Comparison of ENCODE assay signal across 15 cellular contexts in the genomic region with DNA sequence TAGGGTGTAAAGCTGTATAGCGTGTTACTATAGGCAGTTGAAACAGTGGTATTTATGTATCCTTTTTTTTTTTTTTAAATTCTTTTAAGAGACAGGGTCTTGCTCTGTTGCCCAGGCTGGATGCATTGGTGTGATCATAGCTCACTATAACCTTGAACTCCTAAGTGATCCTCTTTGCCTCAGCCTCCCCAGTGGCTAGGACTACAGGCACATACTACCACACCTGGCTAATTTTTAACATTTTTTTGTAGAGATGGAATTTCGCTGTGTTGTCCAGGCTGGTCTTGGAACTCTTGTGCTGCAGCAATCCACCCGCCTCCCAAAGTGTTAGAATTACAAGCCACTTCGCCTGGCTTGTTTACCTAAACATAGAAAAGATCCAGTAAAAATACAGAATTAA. TPM values are rescaled to one million over a fixed set of nuclear protein-coding genes. Genes with fewer than 3 reads are reported as not detected.
A peak's percentile ranks its signal among the peaks of the same experiment; 100 is the strongest.
DNase-seq lines count a peak whose midpoint lies in the region; ATAC-seq and TF ChIP-seq lines count a peak whose summit lies in the region.
"Had no signal": no experiment of that assay in that cellular context is flagged by ENCODE, and none has a peak within 500 bp of the region (broad histone marks: within the 10 kb centered on the region; RNA-seq: fewer than 3 reads in every experiment).

No MANE protein-coding gene starts in this region.

- H3K27me3 Mint-ChIP-seq in activated naive CD4-positive, alpha-beta T cell treated with anti-CD3 and anti-CD28 coated beads for 36 hours (ENCODE audit: low read depth), result no peaks in the 10 kb centered on the region
- no peaks in the 10 kb centered on the region for H3K27me3 Mint-ChIP-seq in T-helper 17 cell
- peaks cover 0 to 2% (median 1%) of the 10 kb centered on the region in 3 donors for H3K27me3 Mint-ChIP-seq in immature natural killer cell (ENCODE audit: low read depth in 3 of 3)

- no peaks in the 10 kb centered on the region for H3K27me3 ChIP-seq in neutrophil

- intact Hi-C loops in activated naive CD4-positive, alpha-beta T cell treated with anti-CD3 and anti-CD28 coated beads for 36 hours (cut with micrococcal nuclease), result no loop called here

- H3K4me3 Mint-ChIP-seq in activated naive CD4-positive, alpha-beta T cell treated with anti-CD3 and anti-CD28 coated beads for 36 hours, result no peak overlapping the region
- H3K4me3 Mint-ChIP-seq in T-helper 17 cell, result peak overlapping the region; percentile 28
- peak overlapping the region in 4 of 5 donors; percentile 12 to 63 (median 34) for H3K4me3 Mint-ChIP-seq in immature natural killer cell

- peaks cover 25% of the 10 kb centered on the region for H3K36me3 ChIP-seq in neutrophil

- no peak overlapping the region for H3K4me3 ChIP-seq in neutrophil (ENCODE audit: low read depth in 1 of 2, low read length in 1 of 2)

- H3K4me1 Mint-ChIP-seq in activated naive CD4-positive, alpha-beta T cell treated with anti-CD3 and anti-CD28 coated beads for 36 hours (ENCODE audit: low read depth), result peaks cover 59% of the 10 kb centered on the region
- H3K4me1 Mint-ChIP-seq in T-helper 17 cell (peaks cover 36% of the 10 kb centered on the region), immature natural killer cell (peaks cover 74 to 88% of the 10 kb centered on the region in 2 donors)

- no peak for DNase-seq in activated naive CD4-positive, alpha-beta T cell treated with anti-CD3 and anti-CD28 coated beads for 36 hours
- no peak for DNase-seq in activated naive CD4-positive, alpha-beta T cell (lab: John Stamatoyannopoulos, UW)
- no peak for DNase-seq in T-helper 17 cell
- DNase-seq in immature natural killer cell, result no peak
- no peak for DNase-seq in amygdala (lab: John Stamatoyannopoulos, UW)
- no peak for DNase-seq in anterior cingulate cortex (lab: John Stamatoyannopoulos, UW)
- DNase-seq: C1 segment of cervical spinal cord, Caco-2, HCEC 1CT, NCI-H1436 treated with DMSO at 0.1 percent for 48 hours, NCI-H2081, NCI-H345, PC-3 had no signal

- H3K27ac ChIP-seq in neutrophil, result peak overlapping the region; percentile 63

- ATAC-seq in T-helper 17 cell (no peak), HG02763 (IDR thresholded peaks at IDR 0.05; ENCODE audit: unreplicated experiment) (no peak)
- ATAC-seq: PC-3 had no signal

- no peaks in the 10 kb centered on the region for H3K9me3 Mint-ChIP-seq in activated naive CD4-positive, alpha-beta T cell treated with anti-CD3 and anti-CD28 coated beads for 36 hours
- no peaks in the 10 kb centered on the region for H3K9me3 Mint-ChIP-seq in immature natural killer cell

- no peaks in the 10 kb centered on the region for H3K9me3 ChIP-seq in T-helper 17 cell (ENCODE audit: control insufficient read depth, low read length, poor library complexity, severe bottlenecking)
- peaks cover 3% of the 10 kb centered on the region for H3K9me3 ChIP-seq in neutrophil
- H3K9me3 ChIP-seq: Caco-2 had no signal

- H3K36me3 Mint-ChIP-seq in activated naive CD4-positive, alpha-beta T cell treated with anti-CD3 and anti-CD28 coated beads for 36 hours (ENCODE audit: low read depth), result peaks cover 23% of the 10 kb centered on the region
- H3K36me3 Mint-ChIP-seq in T-helper 17 cell (ENCODE audit: low read depth) (peaks cover 1% of the 10 kb centered on the region), immature natural killer cell (peaks cover 4 to 13% (median 8%) of the 10 kb centered on the region in 3 donors)

- peak overlapping the region; percentile 37 for H3K27ac Mint-ChIP-seq in activated naive CD4-positive, alpha-beta T cell treated with anti-CD3 and anti-CD28 coated beads for 36 hours
- H3K27ac Mint-ChIP-seq in T-helper 17 cell (peak overlapping the region; percentile 84), immature natural killer cell (peak overlapping the region in 3 of 6 donors; percentile 13 to 31 (median 31))

- no peak for TF ChIP-seq CTCF in neutrophil (IDR thresholded peaks at IDR 0.05)

- CTCF ChIA-PET in activated naive CD4-positive, alpha-beta T cell treated with anti-CD3 and anti-CD28 coated beads for 36 hours (lab: Charles Lee), result interaction anchor here (0.6 kb wide), 2 partner anchors 155 to 187 kb away, joined by 3 read pairs; no protein-coding TSS in a partner anchor

- H3K4me1 ChIP-seq in neutrophil (ENCODE audit: control insufficient read depth in 1 of 2, insufficient read depth in 1 of 2, low read depth in 1 of 2, low read length in 1 of 2), result peaks cover 53 to 70% of the 10 kb centered on the region in 2 experiments

RNA-seq across cellular contexts. Expression of a gene that starts 22.0 kb away (rescaled TPM):
- total RNA-seq in activated naive CD4-positive, alpha-beta T cell treated with anti-CD3 and anti-CD28 coated beads for 36 hours, result 100 to 1,000 TPM; 106 to 115 TPM
- 100 to 1,000 TPM; 161 to 177 TPM for total RNA-seq in T-helper 17 cell
- 10 to 100 TPM; 35.4 to 85.5 (median 70.4) TPM for polyA plus RNA-seq in immature natural killer cell
